1 cellular context compared by ENCODE assay signal in the genomic region with DNA sequence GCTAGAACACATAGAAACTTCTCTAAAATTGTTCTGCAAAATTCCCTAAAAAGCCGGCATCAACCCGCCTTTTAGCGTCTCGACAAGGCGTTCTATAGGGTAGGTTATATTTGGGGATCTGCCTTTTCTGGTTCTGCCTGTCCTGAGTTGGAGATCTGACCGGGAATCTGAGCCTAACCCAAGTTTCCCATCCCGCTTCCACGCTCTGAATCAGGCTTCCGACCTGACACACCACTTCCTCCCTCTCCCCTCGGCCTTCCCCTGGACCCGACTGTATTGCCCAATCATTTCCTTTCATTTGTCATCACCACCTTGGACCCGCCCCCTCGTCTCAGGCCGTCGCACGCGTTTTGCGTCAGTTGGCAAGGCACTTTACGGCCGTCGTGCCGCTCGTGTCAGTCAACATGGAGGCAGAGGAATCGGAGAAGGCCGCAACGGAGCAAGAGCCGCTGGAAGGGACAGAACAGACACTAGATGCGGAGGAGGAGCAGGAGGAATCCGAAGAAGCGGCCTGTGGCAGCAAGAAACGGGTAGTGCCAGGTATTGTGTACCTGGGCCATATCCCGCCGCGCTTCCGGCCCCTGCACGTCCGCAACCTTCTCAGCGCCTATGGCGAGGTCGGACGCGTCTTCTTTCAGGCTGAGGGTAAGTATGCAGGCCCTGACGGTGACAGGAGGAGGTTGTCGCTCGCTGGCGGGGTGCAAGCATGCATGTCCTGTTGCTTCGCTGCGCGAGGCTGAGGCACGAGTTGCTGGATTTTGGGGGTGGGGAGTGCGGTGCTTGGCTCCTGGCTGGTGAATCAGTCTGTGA.
A peak's percentile ranks its signal among the peaks of the same experiment; 100 is the strongest.
TF ChIP-seq lines count a peak whose summit lies in the region.

A gene (plus strand): TSS at position 375 of the 810 bp plus-strand sequence. CDS start 30 bp downstream, at position 405.

TF ChIP-seq in K562, 482 proteins besides CTCF, POLR2A, EP300 and RAD21 (continued from another document and continues in another):
- TF ChIP-seq, protein P1, sequence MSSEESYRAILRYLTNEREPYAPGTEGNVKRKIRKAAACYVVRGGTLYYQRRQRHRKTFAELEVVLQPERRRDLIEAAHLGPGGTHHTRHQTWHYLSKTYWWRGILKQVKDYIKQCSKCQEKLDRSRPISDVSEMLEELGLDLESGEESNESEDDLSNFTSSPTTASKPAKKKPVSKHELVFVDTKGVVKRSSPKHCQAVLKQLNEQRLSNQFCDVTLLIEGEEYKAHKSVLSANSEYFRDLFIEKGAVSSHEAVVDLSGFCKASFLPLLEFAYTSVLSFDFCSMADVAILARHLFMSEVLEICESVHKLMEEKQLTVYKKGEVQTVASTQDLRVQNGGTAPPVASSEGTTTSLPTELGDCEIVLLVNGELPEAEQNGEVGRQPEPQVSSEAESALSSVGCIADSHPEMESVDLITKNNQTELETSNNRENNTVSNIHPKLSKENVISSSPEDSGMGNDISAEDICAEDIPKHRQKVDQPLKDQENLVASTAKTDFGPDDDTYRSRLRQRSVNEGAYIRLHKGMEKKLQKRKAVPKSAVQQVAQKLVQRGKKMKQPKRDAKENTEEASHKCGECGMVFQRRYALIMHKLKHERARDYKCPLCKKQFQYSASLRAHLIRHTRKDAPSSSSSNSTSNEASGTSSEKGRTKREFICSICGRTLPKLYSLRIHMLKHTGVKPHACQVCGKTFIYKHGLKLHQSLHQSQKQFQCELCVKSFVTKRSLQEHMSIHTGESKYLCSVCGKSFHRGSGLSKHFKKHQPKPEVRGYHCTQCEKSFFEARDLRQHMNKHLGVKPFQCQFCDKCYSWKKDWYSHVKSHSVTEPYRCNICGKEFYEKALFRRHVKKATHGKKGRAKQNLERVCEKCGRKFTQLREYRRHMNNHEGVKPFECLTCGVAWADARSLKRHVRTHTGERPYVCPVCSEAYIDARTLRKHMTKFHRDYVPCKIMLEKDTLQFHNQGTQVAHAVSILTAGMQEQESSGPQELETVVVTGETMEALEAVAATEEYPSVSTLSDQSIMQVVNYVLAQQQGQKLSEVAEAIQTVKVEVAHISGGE (CRISPR knock-in tag; IDR thresholded peaks at IDR 0.05), result peak in 1 of 3 experiments; percentile 80; a peak in 2 of 6 replicates
- TF ChIP-seq, protein P2, sequence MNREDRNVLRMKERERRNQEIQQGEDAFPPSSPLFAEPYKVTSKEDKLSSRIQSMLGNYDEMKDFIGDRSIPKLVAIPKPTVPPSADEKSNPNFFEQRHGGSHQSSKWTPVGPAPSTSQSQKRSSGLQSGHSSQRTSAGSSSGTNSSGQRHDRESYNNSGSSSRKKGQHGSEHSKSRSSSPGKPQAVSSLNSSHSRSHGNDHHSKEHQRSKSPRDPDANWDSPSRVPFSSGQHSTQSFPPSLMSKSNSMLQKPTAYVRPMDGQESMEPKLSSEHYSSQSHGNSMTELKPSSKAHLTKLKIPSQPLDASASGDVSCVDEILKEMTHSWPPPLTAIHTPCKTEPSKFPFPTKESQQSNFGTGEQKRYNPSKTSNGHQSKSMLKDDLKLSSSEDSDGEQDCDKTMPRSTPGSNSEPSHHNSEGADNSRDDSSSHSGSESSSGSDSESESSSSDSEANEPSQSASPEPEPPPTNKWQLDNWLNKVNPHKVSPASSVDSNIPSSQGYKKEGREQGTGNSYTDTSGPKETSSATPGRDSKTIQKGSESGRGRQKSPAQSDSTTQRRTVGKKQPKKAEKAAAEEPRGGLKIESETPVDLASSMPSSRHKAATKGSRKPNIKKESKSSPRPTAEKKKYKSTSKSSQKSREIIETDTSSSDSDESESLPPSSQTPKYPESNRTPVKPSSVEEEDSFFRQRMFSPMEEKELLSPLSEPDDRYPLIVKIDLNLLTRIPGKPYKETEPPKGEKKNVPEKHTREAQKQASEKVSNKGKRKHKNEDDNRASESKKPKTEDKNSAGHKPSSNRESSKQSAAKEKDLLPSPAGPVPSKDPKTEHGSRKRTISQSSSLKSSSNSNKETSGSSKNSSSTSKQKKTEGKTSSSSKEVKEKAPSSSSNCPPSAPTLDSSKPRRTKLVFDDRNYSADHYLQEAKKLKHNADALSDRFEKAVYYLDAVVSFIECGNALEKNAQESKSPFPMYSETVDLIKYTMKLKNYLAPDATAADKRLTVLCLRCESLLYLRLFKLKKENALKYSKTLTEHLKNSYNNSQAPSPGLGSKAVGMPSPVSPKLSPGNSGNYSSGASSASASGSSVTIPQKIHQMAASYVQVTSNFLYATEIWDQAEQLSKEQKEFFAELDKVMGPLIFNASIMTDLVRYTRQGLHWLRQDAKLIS (CRISPR knock-in tag; IDR thresholded peaks at IDR 0.05), result no peak; the same call in 1 of the 2 replicates
- TF ChIP-seq GTF2A2 (tag; IDR thresholded peaks at IDR 0.05) (no peak), POLR2G (IDR thresholded peaks at IDR 0.05; ENCODE audit: low read depth, low read length) (peak; percentile 91), CREM (IDR thresholded peaks at IDR 0.05; ENCODE audit: low read depth) (peak; percentile 100), ZNF583 (CRISPR knock-in tag; IDR thresholded peaks at IDR 0.05) (no peak), POLR2AphosphoS2 (IDR thresholded peaks at IDR 0.05; ENCODE audit: low read length) (peak; percentile 86; the same call in 1 of the 2 replicates), ETS2 (tag; IDR thresholded peaks at IDR 0.05; ENCODE audit: borderline replicate concordance, poor library complexity, severe bottlenecking) (no peak), HDGF (IDR thresholded peaks at IDR 0.05) (no peak), RAD51 (IDR thresholded peaks at IDR 0.05; ENCODE audit: borderline replicate concordance, low read depth) (no peak), HNRNPUL1 (IDR thresholded peaks at IDR 0.05; ENCODE audit: low read length) (no peak), MEF2D (tag; conservative IDR thresholded peaks at IDR 0.05; ENCODE audit: low read depth) (no peak), MCM2 (IDR thresholded peaks at IDR 0.05; ENCODE audit: low read depth) (no peak), GATAD2B (IDR thresholded peaks at IDR 0.05; ENCODE audit: borderline replicate concordance) (no peak), MECOM (CRISPR knock-in tag; IDR thresholded peaks at IDR 0.05) (no peak), ZNF184 (CRISPR knock-in tag; IDR thresholded peaks at IDR 0.05) (no peak), ZNF830 (CRISPR knock-in tag; IDR thresholded peaks at IDR 0.05) (no peak), PHF21A (IDR thresholded peaks at IDR 0.05; ENCODE audit: borderline replicate concordance, low read depth) (no peak; the same call in 1 of the 2 replicates), GATA2 (CRISPR knock-in tag; IDR thresholded peaks at IDR 0.05) (no peak), ZNF644 (tag; IDR thresholded peaks at IDR 0.05; ENCODE audit: low read depth) (no peak), ZC3H8 (IDR thresholded peaks at IDR 0.05) (no peak), SAFB2 (IDR thresholded peaks at IDR 0.05; ENCODE audit: borderline replicate concordance, low read depth, low read length, severe bottlenecking) (no peak), TAL1 (IDR thresholded peaks at IDR 0.05) (no peak; the same call in 1 of the 2 replicates), HMGN3 (IDR thresholded peaks at IDR 0.05; ENCODE audit: borderline replicate concordance, extremely low read depth, insufficient read length, low read depth, low read length) (no peak), BDP1 (IDR thresholded peaks at IDR 0.05; ENCODE audit: insufficient read depth, insufficient read length) (no peak), GABPB2 (CRISPR knock-in tag; conservative IDR thresholded peaks at IDR 0.05) (0 out of 2 replicates have a peak, but pooled peaks have one; percentile 28), DPF2 (IDR thresholded peaks at IDR 0.05) (peak; percentile 65)
- TF ChIP-seq, protein P3, sequence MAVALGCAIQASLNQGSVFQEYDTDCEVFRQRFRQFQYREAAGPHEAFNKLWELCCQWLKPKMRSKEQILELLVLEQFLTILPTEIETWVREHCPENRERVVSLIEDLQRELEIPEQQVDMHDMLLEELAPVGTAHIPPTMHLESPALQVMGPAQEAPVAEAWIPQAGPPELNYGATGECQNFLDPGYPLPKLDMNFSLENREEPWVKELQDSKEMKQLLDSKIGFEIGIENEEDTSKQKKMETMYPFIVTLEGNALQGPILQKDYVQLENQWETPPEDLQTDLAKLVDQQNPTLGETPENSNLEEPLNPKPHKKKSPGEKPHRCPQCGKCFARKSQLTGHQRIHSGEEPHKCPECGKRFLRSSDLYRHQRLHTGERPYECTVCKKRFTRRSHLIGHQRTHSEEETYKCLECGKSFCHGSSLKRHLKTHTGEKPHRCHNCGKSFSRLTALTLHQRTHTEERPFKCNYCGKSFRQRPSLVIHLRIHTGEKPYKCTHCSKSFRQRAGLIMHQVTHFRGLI (CRISPR knock-in tag; IDR thresholded peaks at IDR 0.05), result no peak
- TF ChIP-seq, protein P4, sequence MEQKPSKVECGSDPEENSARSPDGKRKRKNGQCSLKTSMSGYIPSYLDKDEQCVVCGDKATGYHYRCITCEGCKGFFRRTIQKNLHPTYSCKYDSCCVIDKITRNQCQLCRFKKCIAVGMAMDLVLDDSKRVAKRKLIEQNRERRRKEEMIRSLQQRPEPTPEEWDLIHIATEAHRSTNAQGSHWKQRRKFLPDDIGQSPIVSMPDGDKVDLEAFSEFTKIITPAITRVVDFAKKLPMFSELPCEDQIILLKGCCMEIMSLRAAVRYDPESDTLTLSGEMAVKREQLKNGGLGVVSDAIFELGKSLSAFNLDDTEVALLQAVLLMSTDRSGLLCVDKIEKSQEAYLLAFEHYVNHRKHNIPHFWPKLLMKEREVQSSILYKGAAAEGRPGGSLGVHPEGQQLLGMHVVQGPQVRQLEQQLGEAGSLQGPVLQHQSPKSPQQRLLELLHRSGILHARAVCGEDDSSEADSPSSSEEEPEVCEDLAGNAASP (IDR thresholded peaks at IDR 0.05), result no peak
- TF ChIP-seq, protein P5, sequence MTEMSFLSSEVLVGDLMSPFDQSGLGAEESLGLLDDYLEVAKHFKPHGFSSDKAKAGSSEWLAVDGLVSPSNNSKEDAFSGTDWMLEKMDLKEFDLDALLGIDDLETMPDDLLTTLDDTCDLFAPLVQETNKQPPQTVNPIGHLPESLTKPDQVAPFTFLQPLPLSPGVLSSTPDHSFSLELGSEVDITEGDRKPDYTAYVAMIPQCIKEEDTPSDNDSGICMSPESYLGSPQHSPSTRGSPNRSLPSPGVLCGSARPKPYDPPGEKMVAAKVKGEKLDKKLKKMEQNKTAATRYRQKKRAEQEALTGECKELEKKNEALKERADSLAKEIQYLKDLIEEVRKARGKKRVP (CRISPR knock-in tag; IDR thresholded peaks at IDR 0.05), result no peak
- TF ChIP-seq, protein P6, sequence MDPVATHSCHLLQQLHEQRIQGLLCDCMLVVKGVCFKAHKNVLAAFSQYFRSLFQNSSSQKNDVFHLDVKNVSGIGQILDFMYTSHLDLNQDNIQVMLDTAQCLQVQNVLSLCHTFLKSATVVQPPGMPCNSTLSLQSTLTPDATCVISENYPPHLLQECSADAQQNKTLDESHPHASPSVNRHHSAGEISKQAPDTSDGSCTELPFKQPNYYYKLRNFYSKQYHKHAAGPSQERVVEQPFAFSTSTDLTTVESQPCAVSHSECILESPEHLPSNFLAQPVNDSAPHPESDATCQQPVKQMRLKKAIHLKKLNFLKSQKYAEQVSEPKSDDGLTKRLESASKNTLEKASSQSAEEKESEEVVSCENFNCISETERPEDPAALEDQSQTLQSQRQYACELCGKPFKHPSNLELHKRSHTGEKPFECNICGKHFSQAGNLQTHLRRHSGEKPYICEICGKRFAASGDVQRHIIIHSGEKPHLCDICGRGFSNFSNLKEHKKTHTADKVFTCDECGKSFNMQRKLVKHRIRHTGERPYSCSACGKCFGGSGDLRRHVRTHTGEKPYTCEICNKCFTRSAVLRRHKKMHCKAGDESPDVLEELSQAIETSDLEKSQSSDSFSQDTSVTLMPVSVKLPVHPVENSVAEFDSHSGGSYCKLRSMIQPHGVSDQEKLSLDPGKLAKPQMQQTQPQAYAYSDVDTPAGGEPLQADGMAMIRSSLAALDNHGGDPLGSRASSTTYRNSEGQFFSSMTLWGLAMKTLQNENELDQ (CRISPR knock-in tag; IDR thresholded peaks at IDR 0.05; ENCODE audit: borderline replicate concordance), result no peak
- TF ChIP-seq, protein P7, sequence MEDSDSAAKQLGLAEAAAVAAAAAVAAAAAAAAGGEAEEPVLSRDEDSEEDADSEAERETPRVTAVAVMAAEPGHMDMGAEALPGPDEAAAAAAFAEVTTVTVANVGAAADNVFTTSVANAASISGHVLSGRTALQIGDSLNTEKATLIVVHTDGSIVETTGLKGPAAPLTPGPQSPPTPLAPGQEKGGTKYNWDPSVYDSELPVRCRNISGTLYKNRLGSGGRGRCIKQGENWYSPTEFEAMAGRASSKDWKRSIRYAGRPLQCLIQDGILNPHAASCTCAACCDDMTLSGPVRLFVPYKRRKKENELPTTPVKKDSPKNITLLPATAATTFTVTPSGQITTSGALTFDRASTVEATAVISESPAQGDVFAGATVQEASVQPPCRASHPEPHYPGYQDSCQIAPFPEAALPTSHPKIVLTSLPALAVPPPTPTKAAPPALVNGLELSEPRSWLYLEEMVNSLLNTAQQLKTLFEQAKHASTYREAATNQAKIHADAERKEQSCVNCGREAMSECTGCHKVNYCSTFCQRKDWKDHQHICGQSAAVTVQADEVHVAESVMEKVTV (CRISPR knock-in tag; IDR thresholded peaks at IDR 0.05), result 0 out of 2 replicates have a peak, but pooled peaks have one; percentile 15
- TF ChIP-seq, protein P8, sequence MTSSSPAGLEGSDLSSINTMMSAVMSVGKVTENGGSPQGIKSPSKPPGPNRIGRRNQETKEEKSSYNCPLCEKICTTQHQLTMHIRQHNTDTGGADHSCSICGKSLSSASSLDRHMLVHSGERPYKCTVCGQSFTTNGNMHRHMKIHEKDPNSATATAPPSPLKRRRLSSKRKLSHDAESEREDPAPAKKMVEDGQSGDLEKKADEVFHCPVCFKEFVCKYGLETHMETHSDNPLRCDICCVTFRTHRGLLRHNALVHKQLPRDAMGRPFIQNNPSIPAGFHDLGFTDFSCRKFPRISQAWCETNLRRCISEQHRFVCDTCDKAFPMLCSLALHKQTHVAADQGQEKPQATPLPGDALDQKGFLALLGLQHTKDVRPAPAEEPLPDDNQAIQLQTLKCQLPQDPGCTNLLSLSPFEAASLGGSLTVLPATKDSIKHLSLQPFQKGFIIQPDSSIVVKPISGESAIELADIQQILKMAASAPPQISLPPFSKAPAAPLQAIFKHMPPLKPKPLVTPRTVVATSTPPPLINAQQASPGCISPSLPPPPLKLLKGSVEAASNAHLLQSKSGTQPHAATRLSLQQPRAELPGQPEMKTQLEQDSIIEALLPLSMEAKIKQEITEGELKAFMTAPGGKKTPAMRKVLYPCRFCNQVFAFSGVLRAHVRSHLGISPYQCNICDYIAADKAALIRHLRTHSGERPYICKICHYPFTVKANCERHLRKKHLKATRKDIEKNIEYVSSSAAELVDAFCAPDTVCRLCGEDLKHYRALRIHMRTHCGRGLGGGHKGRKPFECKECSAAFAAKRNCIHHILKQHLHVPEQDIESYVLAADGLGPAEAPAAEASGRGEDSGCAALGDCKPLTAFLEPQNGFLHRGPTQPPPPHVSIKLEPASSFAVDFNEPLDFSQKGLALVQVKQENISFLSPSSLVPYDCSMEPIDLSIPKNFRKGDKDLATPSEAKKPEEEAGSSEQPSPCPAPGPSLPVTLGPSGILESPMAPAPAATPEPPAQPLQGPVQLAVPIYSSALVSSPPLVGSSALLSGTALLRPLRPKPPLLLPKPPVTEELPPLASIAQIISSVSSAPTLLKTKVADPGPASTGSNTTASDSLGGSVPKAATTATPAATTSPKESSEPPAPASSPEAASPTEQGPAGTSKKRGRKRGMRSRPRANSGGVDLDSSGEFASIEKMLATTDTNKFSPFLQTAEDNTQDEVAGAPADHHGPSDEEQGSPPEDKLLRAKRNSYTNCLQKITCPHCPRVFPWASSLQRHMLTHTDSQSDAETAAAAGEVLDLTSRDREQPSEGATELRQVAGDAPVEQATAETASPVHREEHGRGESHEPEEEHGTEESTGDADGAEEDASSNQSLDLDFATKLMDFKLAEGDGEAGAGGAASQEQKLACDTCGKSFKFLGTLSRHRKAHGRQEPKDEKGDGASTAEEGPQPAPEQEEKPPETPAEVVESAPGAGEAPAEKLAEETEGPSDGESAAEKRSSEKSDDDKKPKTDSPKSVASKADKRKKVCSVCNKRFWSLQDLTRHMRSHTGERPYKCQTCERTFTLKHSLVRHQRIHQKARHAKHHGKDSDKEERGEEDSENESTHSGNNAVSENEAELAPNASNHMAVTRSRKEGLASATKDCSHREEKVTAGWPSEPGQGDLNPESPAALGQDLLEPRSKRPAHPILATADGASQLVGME (CRISPR knock-in tag; IDR thresholded peaks at IDR 0.05), result no peak; the same call in 1 of the 2 replicates
